ENCODE assay signal across 25 cellular contexts in genomic region chr2:100964222-100964621, GRCh38.
"Had no signal": no experiment of that assay in that cellular context is flagged by ENCODE, and none has a peak within 500 bp of the region (broad histone marks: within the 10 kb centered on the region; RNA-seq: fewer than 3 reads in every experiment).

No MANE protein-coding gene starts in this region.

- H3K4me1 ChIP-seq: parathyroid adenoma, tibial nerve had no signal

- H3K4me3 Mint-ChIP-seq: activated CD4-positive, alpha-beta T cell treated with anti-CD3 and anti-CD28 coated beads for 36 hours; activated CD8-positive, alpha-beta T cell treated with anti-CD3 and anti-CD28 coated beads, Interleukin-2, amount 10 ng/mL, durations not matched to agents 7 days and 5 days; activated naive CD8-positive, alpha-beta T cell treated with anti-CD3 and anti-CD28 coated beads, Interleukin-2, amount 50 U/mL, for 24 hours; immature natural killer cell; naive B cell; T-helper 1 cell treated with Interleukin-12 subunit alpha and Interleukin-12 subunit beta and Interleukin-4 antibody, amounts not matched to agents 30 μg/mL and 1 μg/mL, for 36 hours had no signal

- H3K36me3 ChIP-seq: tibial nerve, uterus had no signal

- H3K27me3 ChIP-seq: brain microvascular endothelial cell, gastroesophageal sphincter, heart right ventricle, tibial nerve, uterus had no signal

- ATAC-seq: activated CD4-positive, alpha-beta T cell treated with anti-CD3 and anti-CD28 coated beads for 36 hours; activated CD8-positive, alpha-beta T cell treated with anti-CD3 and anti-CD28 coated beads, Interleukin-2, amount 10 ng/mL, durations not matched to agents 7 days and 5 days; activated naive CD8-positive, alpha-beta T cell treated with anti-CD3 and anti-CD28 coated beads, Interleukin-2, amount 50 U/mL, for 24 hours; esophagus mucosa; gastroesophageal sphincter; mucosa of descending colon had no signal

- H3K4me1 Mint-ChIP-seq: activated naive CD8-positive, alpha-beta T cell treated with anti-CD3 and anti-CD28 coated beads, Interleukin-2, amount 50 U/mL, for 24 hours; immature natural killer cell; naive B cell had no signal

- H3K27ac Mint-ChIP-seq: activated CD4-positive, alpha-beta T cell treated with anti-CD3 and anti-CD28 coated beads for 36 hours; activated CD8-positive, alpha-beta T cell treated with anti-CD3 and anti-CD28 coated beads, Interleukin-2, amount 10 ng/mL, durations not matched to agents 7 days and 5 days; activated naive CD8-positive, alpha-beta T cell treated with anti-CD3 and anti-CD28 coated beads, Interleukin-2, amount 50 U/mL, for 24 hours; immature natural killer cell; naive B cell; T-helper 1 cell treated with Interleukin-12 subunit alpha and Interleukin-12 subunit beta and Interleukin-4 antibody, amounts not matched to agents 30 μg/mL and 1 μg/mL, for 36 hours had no signal

- H3K4me3 ChIP-seq: gastroesophageal sphincter, heart right ventricle, mucosa of descending colon, tibial nerve, uterus had no signal

- DNase-seq: activated CD4-positive, alpha-beta T cell treated with anti-CD3 and anti-CD28 coated beads for 36 hours; activated CD8-positive, alpha-beta T cell treated with anti-CD3 and anti-CD28 coated beads, Interleukin-2, amount 10 ng/mL, durations not matched to agents 7 days and 5 days; activated gamma-delta T cell; activated naive CD8-positive, alpha-beta T cell treated with anti-CD3 and anti-CD28 coated beads, Interleukin-2, amount 50 U/mL, for 24 hours; activated T-cell treated with anti-CD3 and anti-CD28 coated beads, Interleukin-2, amount 50 U/mL, for 48 hours; anterior cingulate cortex; brain microvascular endothelial cell; cerebellar nuclear complex; effector CD8-positive, alpha-beta T cell; heart right ventricle; immature natural killer cell; kidney glomerular epithelial cell; mesenchymal stem cell; mucosa of descending colon; naive B cell; stimulated activated CD4-positive, alpha-beta T cell treated with anti-CD3 and anti-CD28 coated beads, Interleukin-12 subunit alpha, Interleukin-12 subunit beta, amount 100 ng/mL, for 4 hours; stimulated activated CD4-positive, alpha-beta T cell treated with anti-CD3 and anti-CD28 coated beads, Interleukin-2, amount 100 ng/mL, for 24 hours; stimulated activated naive CD4-positive, alpha-beta T cell treated with Interleukin-2 at 50 U/mL for 16 hours; uterus had no signal

- H3K9me3 Mint-ChIP-seq: activated naive CD8-positive, alpha-beta T cell treated with anti-CD3 and anti-CD28 coated beads, Interleukin-2, amount 50 U/mL, for 24 hours; immature natural killer cell; naive B cell; T-helper 1 cell treated with Interleukin-12 subunit alpha and Interleukin-12 subunit beta and Interleukin-4 antibody, amounts not matched to agents 30 μg/mL and 1 μg/mL, for 36 hours had no signal

- H3K27me3 Mint-ChIP-seq: activated CD4-positive, alpha-beta T cell treated with anti-CD3 and anti-CD28 coated beads for 36 hours; activated naive CD8-positive, alpha-beta T cell treated with anti-CD3 and anti-CD28 coated beads, Interleukin-2, amount 50 U/mL, for 24 hours had no signal

- H3K27ac ChIP-seq: brain microvascular endothelial cell, gastroesophageal sphincter, heart right ventricle, parathyroid adenoma, uterus, VCaP had no signal

- H3K9me3 ChIP-seq: gastroesophageal sphincter, heart right ventricle, mucosa of descending colon, tibial nerve, uterus had no signal

- H3K36me3 Mint-ChIP-seq: immature natural killer cell, naive B cell had no signal
